Comparison of ENCODE assay signal across 8 cellular contexts in genomic region chr10:77926566-77927342, GRCh38. TPM values are rescaled to one million over a fixed set of nuclear protein-coding genes. Genes with fewer than 3 reads are reported as not detected.
A peak's percentile ranks its signal among the peaks of the same experiment; 100 is the strongest.
DNase-seq lines count a peak whose midpoint lies in the region; ATAC-seq and TF ChIP-seq lines count a peak whose summit lies in the region.

Gene DLG5, minus strand, starts transcription at chr10:77926755. Its CDS starts 235 bp downstream, at chr10:77926520.

- peaks cover 0 to 11% (median 6%) of the 10 kb centered on the region in 4 donors for H3K4me1 Mint-ChIP-seq in CD4-positive, CD25-positive, alpha-beta regulatory T cell

- peaks cover 12% of the 10 kb centered on the region for H3K4me1 ChIP-seq in CD4-positive, CD25-positive, alpha-beta regulatory T cell (ENCODE audit: control insufficient read depth, insufficient read depth, low read length, poor library complexity, severe bottlenecking)
- H3K4me1 ChIP-seq in mesodermal cell (ENCODE audit: control insufficient read depth, insufficient read depth, low read length, poor library complexity, severe bottlenecking) = peaks cover 30% of the 10 kb centered on the region

- H3K27me3 ChIP-seq in CD4-positive, CD25-positive, alpha-beta regulatory T cell (ENCODE audit: control insufficient read depth, insufficient read depth, low read length) = peaks cover 24% of the 10 kb centered on the region
- no peaks in the 10 kb centered on the region for H3K27me3 ChIP-seq in WERI-Rb-1 (ENCODE audit: insufficient read depth, low read depth, severe bottlenecking)

- H3K4me3 ChIP-seq in CD4-positive, CD25-positive, alpha-beta regulatory T cell (ENCODE audit: low read depth, low read length) = no peak within 1 kb of the TSS
- H3K4me3 ChIP-seq in WERI-Rb-1 (ENCODE audit: low read depth, low read length) (peak within 1 kb of the TSS; percentile 88), epithelial cell of esophagus (ENCODE audit: low read length) (peak within 1 kb of the TSS; percentile 75), mesodermal cell (ENCODE audit: extremely low read depth, insufficient read depth, low read length, poor library complexity, severe bottlenecking) (peak within 1 kb of the TSS; percentile 69)

- no peaks in the 10 kb centered on the region for H3K36me3 Mint-ChIP-seq in CD4-positive, CD25-positive, alpha-beta regulatory T cell

- DNase-seq in CD4-positive, CD25-positive, alpha-beta regulatory T cell = no peak
- DNase-seq in GM19238 (ENCODE audit: insufficient read length, low spot score) = peak; percentile 29
- DNase-seq in WERI-Rb-1 = peak; percentile 73
- peak; percentile 59 for DNase-seq in epithelial cell of esophagus (ENCODE audit: low read depth)
- no peak for DNase-seq in NCI-H187 (lab: John Stamatoyannopoulos, UW)

- peaks cover 64% of the 10 kb centered on the region for H3K27me3 Mint-ChIP-seq in CD4-positive, CD25-positive, alpha-beta regulatory T cell

- H3K9me3 Mint-ChIP-seq in CD4-positive, CD25-positive, alpha-beta regulatory T cell = peaks cover 0 to 5% (median 0%) of the 10 kb centered on the region in 7 donors

- peak within 1 kb of the TSS; percentile 70 to 76 (median 74) for H3K4me3 Mint-ChIP-seq in CD4-positive, CD25-positive, alpha-beta regulatory T cell

- 0% methylated on average over 19 to 32 of the region's 95 CpGs for WGBS in mesodermal cell (ENCODE audit: insufficient coverage in 2 of 2), 2 experiments

- no peaks in the 10 kb centered on the region for H3K9me3 ChIP-seq in CD4-positive, CD25-positive, alpha-beta regulatory T cell (ENCODE audit: control insufficient read depth in 2 of 2, low read length in 2 of 2)
- H3K9me3 ChIP-seq in WERI-Rb-1 (ENCODE audit: severe bottlenecking) = no peaks in the 10 kb centered on the region
- H3K9me3 ChIP-seq in mesodermal cell (ENCODE audit: control insufficient read depth, low read length) = no peaks in the 10 kb centered on the region

- no peaks in the 10 kb centered on the region for H3K36me3 ChIP-seq in CD4-positive, CD25-positive, alpha-beta regulatory T cell (ENCODE audit: control insufficient read depth, insufficient read depth, low read length)
- peaks cover 30% of the 10 kb centered on the region for H3K36me3 ChIP-seq in WERI-Rb-1
- H3K36me3 ChIP-seq in mesodermal cell (ENCODE audit: control insufficient read depth, insufficient read depth, low read length) = peaks cover 18% of the 10 kb centered on the region

- no peak within 1 kb of the TSS for H3K27ac Mint-ChIP-seq in CD4-positive, CD25-positive, alpha-beta regulatory T cell

- no peak within 1 kb of the TSS for H3K27ac ChIP-seq in CD4-positive, CD25-positive, alpha-beta regulatory T cell (ENCODE audit: insufficient read depth, low read length, poor library complexity, severe bottlenecking)
- H3K27ac ChIP-seq in WERI-Rb-1 (peak within 1 kb of the TSS; percentile 83), mesodermal cell (ENCODE audit: low read depth, low read length, severe bottlenecking) (peak within 1 kb of the TSS; percentile 59), temporal lobe (ENCODE audit: low read depth, low read length) (peak within 1 kb of the TSS; percentile 13)

- peak in 1 of 2 donors; percentile 18 for ATAC-seq in CD4-positive, CD25-positive, alpha-beta regulatory T cell (ENCODE audit: low read depth in 2 of 2)
- ATAC-seq in HG03565 (IDR thresholded peaks at IDR 0.05; ENCODE audit: unreplicated experiment) = peak; percentile 33

- peak; percentile 25; the same call in 1 of the 2 replicates for TF ChIP-seq CTCF in WERI-Rb-1 (IDR thresholded peaks at IDR 0.05; ENCODE audit: low read depth, low read length)
- TF ChIP-seq CTCF in epithelial cell of esophagus (IDR thresholded peaks at IDR 0.05; ENCODE audit: insufficient read depth, low read depth, low read length, missing control alignments) = no peak

RNA-seq across cellular contexts. Expression of gene DLG5, which starts in this region (rescaled TPM):
- 3.7 TPM for total RNA-seq in CD4-positive, CD25-positive, alpha-beta regulatory T cell
- under 1 TPM in 3 of 4 donors, not detected in 1; 0.06 to 0.17 (median 0.11) TPM for polyA plus RNA-seq in CD4-positive, CD25-positive, alpha-beta regulatory T cell
- 56.2 TPM for polyA plus RNA-seq in mesodermal cell (2013, experiment 1 of 2)
- 52.8 TPM for polyA plus RNA-seq in mesodermal cell (2013, experiment 2 of 2)
- total RNA-seq in temporal lobe = 40.3 TPM

Comparison
In these comparisons a context has a peak if more than half of its experiments do, and no peak if none do; other contexts are left out.
1. DNase-seq: peak in GM19238 (single experiment), WERI-Rb-1 (single experiment) and epithelial cell of esophagus (single experiment); none in CD4-positive, CD25-positive, alpha-beta regulatory T cell (0 of 3) and NCI-H187 (0 of 2).